36 cellular contexts compared by ENCODE assay signal in genomic region chr3:143574933-143575332, GRCh38.
DNase-seq lines count a peak whose midpoint lies in the region; ATAC-seq, FAIRE-seq and TF ChIP-seq lines count a peak whose summit lies in the region.
"Had no signal": no experiment of that assay in that cellular context is flagged by ENCODE, and none has a peak within 500 bp of the region (broad histone marks: within the 10 kb centered on the region; RNA-seq: fewer than 3 reads in every experiment).

No MANE protein-coding gene starts in this region.

- DNase-seq in K562 (ENCODE audit: extremely low read depth in 1 of 4, low spot score in 3 of 4) (no peak), H1 (ENCODE audit: low read depth in 1 of 2, low spot score in 2 of 2) (no peak), T-cell (no peak), NCI-H526 (lab: John Stamatoyannopoulos, UW) (no peak), D341Med (ENCODE audit: low spot score) (no peak), AG08395 (ENCODE audit: low spot score) (no peak)
- DNase-seq: 8988T; ACHN; AML-193; BE2C; C1 segment of cervical spinal cord; Caco-2; Calu3; CD4-positive, alpha-beta memory T cell; CD4-positive, alpha-beta T cell; CD4-positive, CD25-positive, alpha-beta regulatory T cell; CD8-positive, alpha-beta memory T cell; CD8-positive, alpha-beta T cell; COR-L47; DMS 273 treated with DMSO at 0.1 percent for 48 hours; DMS153; DMS53; DMS79; DMS79 treated with DMSO at 0.1 percent for 48 hours; DND-41; EL; GDM1 had no signal

- H3K4me2 ChIP-seq in BLaER1: peak overlapping the region; percentile 55
- peak overlapping the region in 6 of 11 experiments; percentile 18 to 58 (median 48); a peak in 4 of 22 replicates for H3K4me2 ChIP-seq in BLaER1 treated with 17β-estradiol and CSF1 and Interleukin-3, amounts not matched to agents 10 nM and 100 nM
- H3K4me2 ChIP-seq in K562 (ENCODE audit: insufficient read depth, low read length): no peak overlapping the region
- H3K4me2 ChIP-seq in H1 (ENCODE audit: insufficient read depth in 1 of 2, low read depth in 2 of 2, low read length in 2 of 2): no peak overlapping the region
- H3K4me2 ChIP-seq: A549 had no signal

- H3K14ac ChIP-seq in H1 (ENCODE audit: insufficient read length): no peak overlapping the region

- H3K36me3 ChIP-seq in BLaER1 (no peaks in the 10 kb centered on the region), K562 (ENCODE audit: control insufficient read depth, insufficient read depth, low read length) (no peaks in the 10 kb centered on the region), H1 (ENCODE audit: control insufficient read depth in 2 of 4, insufficient read depth in 4 of 4, low read length in 3 of 4) (no peaks in the 10 kb centered on the region)
- H3K36me3 ChIP-seq in BLaER1 treated with 17β-estradiol and CSF1 and Interleukin-3, amounts not matched to agents 10 nM and 100 nM: peaks cover 0 to 74% (median 0%) of the 10 kb centered on the region in 11 experiments; a peak in 6 of 22 replicates
- H3K36me3 ChIP-seq: BE2C had no signal

- H3K23ac ChIP-seq in H1 (ENCODE audit: insufficient read length): no peak overlapping the region

- in situ Hi-C loops in K562 (cut with MboI): no loop called here

- TF ChIP-seq CTCF in K562 (IDR thresholded peaks at IDR 0.05 in 2 of 3, conservative IDR thresholded peaks at IDR 0.05 in 1 of 3; ENCODE audit: insufficient read depth in 2 of 3, low read depth in 1 of 3, low read length in 3 of 3) (no peak), H1 (IDR thresholded peaks at IDR 0.05; ENCODE audit: control extremely low read depth in 1 of 3, insufficient read depth in 1 of 3, low read depth in 1 of 3, low read length in 3 of 3) (no peak)

- TF ChIP-seq EP300 in K562 (IDR thresholded peaks at IDR 0.05; ENCODE audit: low read length): no peak
- TF ChIP-seq EP300 in H1 (IDR thresholded peaks at IDR 0.05; ENCODE audit: borderline replicate concordance in 1 of 2, low read depth in 2 of 2, low read length in 2 of 2): no peak

- H3K4me3 ChIP-seq in BLaER1 (no peak overlapping the region), K562 (no peak overlapping the region), H1 (ENCODE audit: extremely low read depth in 1 of 4, insufficient read depth in 2 of 4, low read depth in 3 of 4, low read length in 4 of 4) (no peak overlapping the region)
- no peak overlapping the region for H3K4me3 ChIP-seq in BLaER1 treated with 17β-estradiol and CSF1 and Interleukin-3, amounts not matched to agents 10 nM and 100 nM
- H3K4me3 ChIP-seq: A549 had no signal

- peaks cover 63% of the 10 kb centered on the region for H3K36me3 Mint-ChIP-seq in T-cell

- intact Hi-C loops in K562 (cut with micrococcal nuclease): no loop called here

- WGBS in K562 (ENCODE audit: insufficient coverage, low coverage, missing lambda C conversion rate): 0% methylated on average over 1 of the region's 1 CpG
- 94% methylated on average over 1 of the region's 1 CpG; no CpG with 5 or more reads in 1 of the 2 experiments for WGBS in H1 (ENCODE audit: extremely low coverage in 1 of 2, insufficient coverage in 1 of 2, insufficient read length in 1 of 2, insufficient replicate concordance in 2 of 2, low coverage in 1 of 2, low lambda C conversion rate in 2 of 2, missing lambda C conversion rate in 1 of 2), 2 experiments

- no peaks in the 10 kb centered on the region for H3K9me3 Mint-ChIP-seq in T-cell
- H3K9me3 Mint-ChIP-seq: CD4-positive, alpha-beta T cell; CD4-positive, CD25-positive, alpha-beta regulatory T cell; CD8-positive, alpha-beta memory T cell; CD8-positive, alpha-beta T cell had no signal

- no peak overlapping the region for H4K5ac ChIP-seq in H1 (ENCODE audit: insufficient read length, low read depth, low read length)

- no peaks in the 10 kb centered on the region for H3K9me1 ChIP-seq in K562 (ENCODE audit: control insufficient read depth, insufficient read depth, low read length)

- H2BK12ac ChIP-seq in H1 (ENCODE audit: low read depth, low read length): no peak overlapping the region

- H3K18ac ChIP-seq in H1 (ENCODE audit: extremely low read depth, low read length): no peak overlapping the region

- TF ChIP-seq POLR2A in K562 (conservative IDR thresholded peaks at IDR 0.05): no peak
- no peak for TF ChIP-seq POLR2A in H1 (IDR thresholded peaks at IDR 0.05; ENCODE audit: control extremely low read depth in 1 of 2, low read depth in 2 of 2, low read length in 2 of 2)

- ATAC-seq in K562: no peak
- ATAC-seq in T-cell (replicated peaks in 1 of 4): no peak
- ATAC-seq: A549; CD8-positive, alpha-beta T cell had no signal

- H4K91ac ChIP-seq in H1 (replicated peaks; ENCODE audit: insufficient read length, low read length): no peak overlapping the region

- POLR2A ChIA-PET in K562 (lab: Yijun Ruan, JAX) (no interaction called here), H1 (lab: Charles Lee; ENCODE audit: partially characterized antibody) (no interaction called here), T-cell (lab: Charles Lee) (no interaction called here)

- no peak overlapping the region for H2BK5ac ChIP-seq in H1 (ENCODE audit: low read depth, low read length)

- H3K9me3 ChIP-seq in BLaER1: no peaks in the 10 kb centered on the region
- H3K9me3 ChIP-seq in BLaER1 treated with 17β-estradiol and CSF1 and Interleukin-3, amounts not matched to agents 10 nM and 100 nM (replicated peaks in 1 of 11): peaks cover 0 to 3% (median 0%) of the 10 kb centered on the region in 11 experiments; a peak in 1 of 22 replicates
- H3K9me3 ChIP-seq in K562 (replicated peaks; ENCODE audit: control insufficient read depth, insufficient read depth, low read depth, low read length): no peaks in the 10 kb centered on the region
- no peaks in the 10 kb centered on the region for H3K9me3 ChIP-seq in H1 (ENCODE audit: insufficient read depth in 2 of 2, low read depth in 1 of 2, low read length in 1 of 2)
- H3K9me3 ChIP-seq: A549, BE2C, Caco-2 had no signal

- FAIRE-seq in K562 (lab: Jason Lieb, UNC) (no peak), H1 (lab: Jason Lieb, UNC) (no peak)
- FAIRE-seq: A204.1, A549, D721Med, G401.6 had no signal

- H3K4me3 Mint-ChIP-seq in T-cell: no peak overlapping the region
- H3K4me3 Mint-ChIP-seq: B cell; CD14-positive monocyte; CD4-positive, alpha-beta memory T cell; CD4-positive, alpha-beta T cell; CD4-positive, CD25-positive, alpha-beta regulatory T cell; CD8-positive, alpha-beta memory T cell; CD8-positive, alpha-beta T cell had no signal

- no peak overlapping the region for H2AFZ ChIP-seq in K562 (ENCODE audit: low read depth, low read length)
- no peak overlapping the region for H2AFZ ChIP-seq in H1 (ENCODE audit: low read length)

- H2BK120ac ChIP-seq in H1 (replicated peaks; ENCODE audit: low read depth, low read length): no peak overlapping the region

- H3K56ac ChIP-seq in H1 (replicated peaks; ENCODE audit: insufficient read length, low read depth, low read length): no peak overlapping the region

- no peaks in the 10 kb centered on the region for H3K4me1 Mint-ChIP-seq in T-cell
- H3K4me1 Mint-ChIP-seq: CD4-positive, alpha-beta memory T cell; CD4-positive, CD25-positive, alpha-beta regulatory T cell; CD8-positive, alpha-beta memory T cell had no signal

- no peaks in the 10 kb centered on the region for H3K27me3 Mint-ChIP-seq in T-cell
- H3K27me3 Mint-ChIP-seq: B cell; CD4-positive, alpha-beta memory T cell; CD4-positive, alpha-beta T cell; CD4-positive, CD25-positive, alpha-beta regulatory T cell; CD8-positive, alpha-beta memory T cell had no signal

- no TSS peak for BruUV-seq in K562 (replicated peaks; lab: Mats Ljungman, UMichigan)

- H2AK5ac ChIP-seq in H1 (ENCODE audit: low read depth, low read length): no peak overlapping the region

- H3K9ac ChIP-seq in BLaER1: no peak overlapping the region
- H3K9ac ChIP-seq in BLaER1 treated with 17β-estradiol and CSF1 and Interleukin-3, amounts not matched to agents 10 nM and 100 nM: no peak overlapping the region
- no peak overlapping the region for H3K9ac ChIP-seq in K562 (ENCODE audit: insufficient read depth in 1 of 2, low read depth in 2 of 2, low read length in 2 of 2)
- H3K9ac ChIP-seq in H1 (replicated peaks in 1 of 4; ENCODE audit: extremely low read depth in 1 of 4, low read depth in 3 of 4, low read length in 3 of 4): no peak overlapping the region

- peaks cover 25% of the 10 kb centered on the region for H3K4me1 ChIP-seq in BLaER1
- H3K4me1 ChIP-seq in BLaER1 treated with 17β-estradiol and CSF1 and Interleukin-3, amounts not matched to agents 10 nM and 100 nM: peaks cover 14 to 43% (median 22%) of the 10 kb centered on the region in 10 experiments
- H3K4me1 ChIP-seq in K562 (replicated peaks in 1 of 2; ENCODE audit: control insufficient read depth in 2 of 2, insufficient read depth in 2 of 2, low read length in 2 of 2): no peaks in the 10 kb centered on the region
- peaks cover 0 to 3% (median 0%) of the 10 kb centered on the region in 4 experiments; a peak in 1 of 7 replicates for H3K4me1 ChIP-seq in H1 (replicated peaks in 1 of 4; ENCODE audit: control insufficient read depth in 3 of 4, insufficient read depth in 4 of 4, low read length in 3 of 4)
- H3K4me1 ChIP-seq: A549, BE2C, Caco-2 had no signal

- no peaks in the 10 kb centered on the region for H3K23me2 ChIP-seq in H1 (ENCODE audit: low read depth, low read length)

- H3K79me2 ChIP-seq in K562 (ENCODE audit: control insufficient read depth, insufficient read depth, low read length) (no peaks in the 10 kb centered on the region), H1 (ENCODE audit: control insufficient read depth in 1 of 2, insufficient read depth in 2 of 2, low read length in 2 of 2) (no peaks in the 10 kb centered on the region)

- H3K27me3 ChIP-seq in BLaER1: no peaks in the 10 kb centered on the region
- no peaks in the 10 kb centered on the region for H3K27me3 ChIP-seq in BLaER1 treated with 17β-estradiol and CSF1 and Interleukin-3, amounts not matched to agents 10 nM and 100 nM
- H3K27me3 ChIP-seq in K562 (ENCODE audit: control insufficient read depth in 2 of 2, insufficient read depth in 2 of 2, low read length in 2 of 2): peaks cover 6 to 22% of the 10 kb centered on the region in 2 experiments; a peak in 2 of 5 replicates
- no peaks in the 10 kb centered on the region for H3K27me3 ChIP-seq in H1 (replicated peaks in 1 of 4; ENCODE audit: control insufficient read depth in 3 of 4, extremely low read depth in 1 of 4, insufficient read depth in 3 of 4, low read length in 3 of 4)
- H3K27me3 ChIP-seq: BE2C had no signal

- TF ChIP-seq RAD21 in K562 (CRISPR knock-in tag; conservative IDR thresholded peaks at IDR 0.05 in 1 of 2, IDR thresholded peaks at IDR 0.05 in 1 of 2) (no peak), H1 (IDR thresholded peaks at IDR 0.05 in 1 of 2, conservative IDR thresholded peaks at IDR 0.05 in 1 of 2; ENCODE audit: low read depth in 2 of 2, low read length in 2 of 2) (no peak)

- no peak overlapping the region for H4K8ac ChIP-seq in H1 (ENCODE audit: extremely low read depth, insufficient read depth, low read length)

- no peak overlapping the region for H2BK15ac ChIP-seq in H1 (ENCODE audit: low read length)

- H4K20me1 ChIP-seq in BLaER1: no peaks in the 10 kb centered on the region
- no peaks in the 10 kb centered on the region for H4K20me1 ChIP-seq in BLaER1 treated with 17β-estradiol and CSF1 and Interleukin-3, amounts not matched to agents 10 nM and 100 nM
- H4K20me1 ChIP-seq in K562 (replicated peaks; ENCODE audit: control insufficient read depth, insufficient read depth, low read length): no peaks in the 10 kb centered on the region
- H4K20me1 ChIP-seq in H1 (replicated peaks in 1 of 2; ENCODE audit: control insufficient read depth in 1 of 2, insufficient read depth in 2 of 2, low read length in 2 of 2): no peaks in the 10 kb centered on the region

- H3K27ac ChIP-seq in BLaER1 (no peak overlapping the region), K562 (ENCODE audit: extremely low read depth, low read depth, low read length) (no peak overlapping the region), H1 (ENCODE audit: low read depth, low read length) (no peak overlapping the region)
- no peak overlapping the region for H3K27ac ChIP-seq in BLaER1 treated with 17β-estradiol and CSF1 and Interleukin-3, amounts not matched to agents 10 nM and 100 nM
- H3K27ac ChIP-seq: 22Rv1, A549 had no signal

- CTCF ChIA-PET in K562 (lab: Yijun Ruan, JAX; ENCODE audit: low intra/inter-chr PET ratio): no interaction called here
- CTCF ChIA-PET in H1 (lab: Charles Lee; ENCODE audit: partially characterized antibody): interaction anchor here (1.1 kb wide), 1 partner anchor 14 kb away, joined by 3 read pairs; no protein-coding TSS in a partner anchor
- CTCF ChIA-PET in T-cell (lab: Charles Lee): no interaction called here

- H3K79me1 ChIP-seq in H1 (ENCODE audit: low read depth, low read length): no peaks in the 10 kb centered on the region

- H3K4ac ChIP-seq in H1 (replicated peaks; ENCODE audit: insufficient read length, low read depth, low read length): no peak overlapping the region

- no peak overlapping the region for H3K27ac Mint-ChIP-seq in T-cell
- H3K27ac Mint-ChIP-seq: B cell; CD4-positive, alpha-beta T cell; CD4-positive, CD25-positive, alpha-beta regulatory T cell; CD8-positive, alpha-beta memory T cell; CD8-positive, alpha-beta T cell had no signal

- no peak overlapping the region for H2BK20ac ChIP-seq in H1 (ENCODE audit: low read length)

Comparison
In these comparisons a context has a peak if more than half of its experiments do, and no peak if none do; other contexts are left out.
1. H3K4me2 ChIP-seq: peak in BLaER1 (single experiment) and BLaER1 treated with 17β-estradiol and CSF1 and Interleukin-3, amounts not matched to agents 10 nM and 100 nM (6 of 11); none in K562 (single experiment) and H1 (0 of 2).